ENCODE assay signal across 17 cellular contexts in the genomic region with DNA sequence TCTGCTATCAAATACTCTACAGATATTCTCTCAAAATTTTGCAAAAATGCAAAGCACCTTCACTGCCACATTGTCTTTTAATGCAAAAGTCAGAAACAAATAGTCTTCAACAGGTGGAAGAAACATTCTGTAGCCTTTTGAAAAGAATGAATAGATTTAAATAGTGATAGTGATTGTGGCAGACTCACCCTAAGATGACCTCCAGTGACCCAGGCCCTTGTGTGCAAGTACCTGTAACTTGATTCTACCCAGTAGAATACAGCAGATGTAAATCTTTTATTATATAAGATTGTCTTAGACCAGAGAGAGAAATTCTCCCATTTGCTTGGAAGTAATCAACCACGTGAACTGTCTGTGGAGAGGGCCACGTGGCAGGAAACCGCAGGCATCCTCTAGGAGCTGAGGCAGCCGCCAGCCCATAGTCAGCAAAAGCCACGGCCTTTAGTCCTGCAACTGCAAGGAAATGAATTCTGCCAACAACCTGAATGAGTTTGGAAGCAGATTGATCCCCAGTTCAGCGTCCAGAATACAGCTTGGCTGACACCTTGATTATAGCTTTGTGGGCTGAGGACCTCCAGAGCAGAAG.
DNase-seq lines count a peak whose midpoint lies in the region; ATAC-seq and TF ChIP-seq lines count a peak whose summit lies in the region.
"Had no signal": no experiment of that assay in that cellular context is flagged by ENCODE, and none has a peak within 500 bp of the region (broad histone marks: within the 10 kb centered on the region; RNA-seq: fewer than 3 reads in every experiment).

No MANE protein-coding gene starts in this region.

- peak overlapping the region in 1 of 2 donors; percentile 75 for H3K27ac Mint-ChIP-seq in natural killer cell
- peak overlapping the region in 1 of 2 donors; percentile 5 for H3K27ac Mint-ChIP-seq in natural killer cell treated with Interleukin-12 subunit alpha and Interleukin-12 subunit beta and Interleukin-15 and Interleukin-18, amount 100 ng/mL, for 72 hours
- no peak overlapping the region for H3K27ac Mint-ChIP-seq in T-helper 17 cell
- H3K27ac Mint-ChIP-seq: activated naive CD4-positive, alpha-beta T cell treated with anti-CD3 and anti-CD28 coated beads, Interleukin-2, amount 50 U/mL, for 72 hours; CD8-positive, alpha-beta T cell; stimulated activated naive CD8-positive, alpha-beta T cell treated with anti-CD3 and anti-CD28 coated beads, Interleukin-15, Interleukin-2, amounts not matched to agents 100 ng/mL and 50 ng/mL, for 24 hours; WTC11 had no signal

- H3K4me3 Mint-ChIP-seq in natural killer cell (peak overlapping the region; percentile 18), T-helper 17 cell (no peak overlapping the region)
- no peak overlapping the region for H3K4me3 Mint-ChIP-seq in natural killer cell treated with Interleukin-12 subunit alpha and Interleukin-12 subunit beta and Interleukin-15 and Interleukin-18, amount 100 ng/mL, for 72 hours
- H3K4me3 Mint-ChIP-seq: CD8-positive, alpha-beta T cell; stimulated activated naive CD8-positive, alpha-beta T cell treated with anti-CD3 and anti-CD28 coated beads, Interleukin-15, Interleukin-2, amounts not matched to agents 100 ng/mL and 50 ng/mL, for 24 hours; WTC11 had no signal

- H3K4me1 Mint-ChIP-seq in natural killer cell: peaks cover 47 to 53% of the 10 kb centered on the region in 2 donors
- peaks cover 18 to 21% of the 10 kb centered on the region in 2 donors for H3K4me1 Mint-ChIP-seq in natural killer cell treated with Interleukin-12 subunit alpha and Interleukin-12 subunit beta and Interleukin-15 and Interleukin-18, amount 100 ng/mL, for 72 hours (ENCODE audit: low read depth in 2 of 2)
- H3K4me1 Mint-ChIP-seq in T-helper 17 cell: peaks cover 12% of the 10 kb centered on the region

- TF ChIP-seq CTCF in natural killer cell (IDR thresholded peaks at IDR 0.05): no peak

- no peaks in the 10 kb centered on the region for H3K9me3 Mint-ChIP-seq in natural killer cell
- H3K9me3 Mint-ChIP-seq in natural killer cell treated with Interleukin-12 subunit alpha and Interleukin-12 subunit beta and Interleukin-15 and Interleukin-18, amount 100 ng/mL, for 72 hours: no peaks in the 10 kb centered on the region
- H3K9me3 Mint-ChIP-seq: activated naive CD4-positive, alpha-beta T cell treated with anti-CD3 and anti-CD28 coated beads, Interleukin-2, amount 50 U/mL, for 72 hours; stimulated activated naive CD8-positive, alpha-beta T cell treated with anti-CD3 and anti-CD28 coated beads, Interleukin-15, Interleukin-2, amounts not matched to agents 100 ng/mL and 50 ng/mL, for 24 hours had no signal

- intact Hi-C loops in natural killer cell (cut with micrococcal nuclease): no loop called here

- H3K36me3 Mint-ChIP-seq in natural killer cell: no peaks in the 10 kb centered on the region
- H3K36me3 Mint-ChIP-seq in natural killer cell treated with Interleukin-12 subunit alpha and Interleukin-12 subunit beta and Interleukin-15 and Interleukin-18, amount 100 ng/mL, for 72 hours: peaks cover 4% of the 10 kb centered on the region
- H3K36me3 Mint-ChIP-seq in T-helper 17 cell (ENCODE audit: low read depth): no peaks in the 10 kb centered on the region

- DNase-seq in natural killer cell (no peak), T-helper 17 cell (no peak), left lobe of liver (ENCODE audit: low spot score) (no peak), hippocampal formation (lab: John Stamatoyannopoulos, UW) (no peak), KG1 (lab: John Stamatoyannopoulos, UW) (no peak), HPDE6-E6E7 (ENCODE audit: extremely low spot score) (no peak)
- DNase-seq in natural killer cell treated with Interleukin-12 subunit alpha and Interleukin-12 subunit beta and Interleukin-15 and Interleukin-18, amount 100 ng/mL, for 72 hours (ENCODE audit: low spot score): no peak
- DNase-seq: CD8-positive, alpha-beta T cell; kidney glomerular epithelial cell; NCI-H446 treated with DMSO at 0.1 percent for 48 hours; retina; SW 1271 had no signal

- no peak for ATAC-seq in natural killer cell
- ATAC-seq in natural killer cell treated with Interleukin-12 subunit alpha and Interleukin-12 subunit beta and Interleukin-15 and Interleukin-18, amount 100 ng/mL, for 72 hours: no peak
- peak; percentile 23 for ATAC-seq in T-helper 17 cell
- ATAC-seq in left lobe of liver: peak; percentile 27
- ATAC-seq in HG03196 (IDR thresholded peaks at IDR 0.05; ENCODE audit: unreplicated experiment): no peak
- ATAC-seq: A549; CD8-positive, alpha-beta T cell; WTC11 had no signal

- H3K27me3 Mint-ChIP-seq in natural killer cell (ENCODE audit: low read depth in 2 of 2): no peaks in the 10 kb centered on the region
- H3K27me3 Mint-ChIP-seq in natural killer cell treated with Interleukin-12 subunit alpha and Interleukin-12 subunit beta and Interleukin-15 and Interleukin-18, amount 100 ng/mL, for 72 hours: no peaks in the 10 kb centered on the region
- no peaks in the 10 kb centered on the region for H3K27me3 Mint-ChIP-seq in T-helper 17 cell
- H3K27me3 Mint-ChIP-seq: stimulated activated naive CD8-positive, alpha-beta T cell treated with anti-CD3 and anti-CD28 coated beads, Interleukin-15, Interleukin-2, amounts not matched to agents 100 ng/mL and 50 ng/mL, for 24 hours had no signal

- no peaks in the 10 kb centered on the region for H3K9me3 ChIP-seq in T-helper 17 cell (ENCODE audit: control insufficient read depth, low read length, poor library complexity, severe bottlenecking)
- H3K9me3 ChIP-seq: A549 had no signal

Comparison
In these comparisons a context has a peak if more than half of its experiments do, and no peak if none do; other contexts are left out.
1. ATAC-seq: peak in T-helper 17 cell (single experiment) and left lobe of liver (single experiment); none in natural killer cell (0 of 3), natural killer cell treated with Interleukin-12 subunit alpha and Interleukin-12 subunit beta and Interleukin-15 and Interleukin-18, amount 100 ng/mL, for 72 hours (0 of 2) and HG03196 (single experiment).